20 cellular contexts compared by ENCODE assay signal in genomic region chr11:104222464-104222863, GRCh38. TPM values are rescaled to one million over a fixed set of nuclear protein-coding genes. Genes with fewer than 3 reads are reported as not detected.
DNase-seq lines count a peak whose midpoint lies in the region; TF ChIP-seq lines count a peak whose summit lies in the region.
"Had no signal": no experiment of that assay in that cellular context is flagged by ENCODE, and none has a peak within 500 bp of the region (broad histone marks: within the 10 kb centered on the region; RNA-seq: fewer than 3 reads in every experiment).

No MANE protein-coding gene starts in this region.

- H3K79me2 ChIP-seq in OCI-LY1 (ENCODE audit: insufficient read depth, low read length), result no peaks in the 10 kb centered on the region

- H3K9ac ChIP-seq in OCI-LY1 (ENCODE audit: low read length), result no peak overlapping the region
- H3K9ac ChIP-seq: GM23248 had no signal

- H3K36me3 Mint-ChIP-seq in activated naive CD4-positive, alpha-beta T cell treated with anti-CD3 and anti-CD28 coated beads for 36 hours (ENCODE audit: low read depth), result no peaks in the 10 kb centered on the region
- H3K36me3 Mint-ChIP-seq: T-cell had no signal

- no peaks in the 10 kb centered on the region for H3K9me3 ChIP-seq in OCI-LY1 (ENCODE audit: low read length)
- H3K9me3 ChIP-seq in effector memory CD4-positive, alpha-beta T cell (ENCODE audit: control insufficient read depth, low read length), result no peaks in the 10 kb centered on the region
- H3K9me3 ChIP-seq: SJSA1 had no signal

- H4K20me1 ChIP-seq in OCI-LY1 (ENCODE audit: insufficient read depth, low read length), result no peaks in the 10 kb centered on the region

- peaks cover 2% of the 10 kb centered on the region for H3K9me3 Mint-ChIP-seq in activated naive CD4-positive, alpha-beta T cell treated with anti-CD3 and anti-CD28 coated beads for 36 hours

- no peaks in the 10 kb centered on the region for H3K27me3 Mint-ChIP-seq in activated naive CD4-positive, alpha-beta T cell treated with anti-CD3 and anti-CD28 coated beads for 36 hours (ENCODE audit: low read depth)
- H3K27me3 Mint-ChIP-seq: T-cell had no signal

- no peaks in the 10 kb centered on the region for H3K36me3 ChIP-seq in OCI-LY1 (ENCODE audit: insufficient read depth, low read length)
- H3K36me3 ChIP-seq in effector memory CD4-positive, alpha-beta T cell (ENCODE audit: control insufficient read depth, insufficient read depth, low read length), result no peaks in the 10 kb centered on the region
- H3K36me3 ChIP-seq: SJSA1 had no signal

- H3F3A ChIP-seq in OCI-LY1 (ENCODE audit: insufficient read depth, low read length), result no peaks in the 10 kb centered on the region

- intact Hi-C loops in activated naive CD4-positive, alpha-beta T cell treated with anti-CD3 and anti-CD28 coated beads for 36 hours (cut with micrococcal nuclease), result no loop called here

- no peak overlapping the region for H3K4me3 Mint-ChIP-seq in activated naive CD4-positive, alpha-beta T cell treated with anti-CD3 and anti-CD28 coated beads for 36 hours
- H3K4me3 Mint-ChIP-seq: T-cell had no signal

- no peaks in the 10 kb centered on the region for H3K4me1 Mint-ChIP-seq in activated naive CD4-positive, alpha-beta T cell treated with anti-CD3 and anti-CD28 coated beads for 36 hours (ENCODE audit: low read depth)
- H3K4me1 Mint-ChIP-seq: T-cell had no signal

- H3K27me3 ChIP-seq in OCI-LY1 (ENCODE audit: insufficient read depth, low read length), result no peaks in the 10 kb centered on the region
- no peaks in the 10 kb centered on the region for H3K27me3 ChIP-seq in effector memory CD4-positive, alpha-beta T cell (replicated peaks; ENCODE audit: control insufficient read depth, insufficient read depth, low read length, poor library complexity, severe bottlenecking)
- H3K27me3 ChIP-seq: SJSA1 had no signal

- peaks cover 15% of the 10 kb centered on the region for H3K4me1 ChIP-seq in OCI-LY1 (ENCODE audit: insufficient read depth, low read length, severe bottlenecking)
- H3K4me1 ChIP-seq in effector memory CD4-positive, alpha-beta T cell (ENCODE audit: control insufficient read depth, insufficient read depth, low read length, poor library complexity, severe bottlenecking), result no peaks in the 10 kb centered on the region
- H3K4me1 ChIP-seq: SJSA1 had no signal

- H3K27ac ChIP-seq in OCI-LY1 (ENCODE audit: low read depth, low read length, poor library complexity, severe bottlenecking), result no peak overlapping the region
- H3K27ac ChIP-seq in effector memory CD4-positive, alpha-beta T cell (ENCODE audit: insufficient read depth, low read length, poor library complexity, severe bottlenecking), result no peak overlapping the region
- H3K27ac ChIP-seq: GM23248, SJSA1 had no signal

- CTCF ChIA-PET in activated naive CD4-positive, alpha-beta T cell treated with anti-CD3 and anti-CD28 coated beads for 36 hours (lab: Charles Lee), result no interaction called here

- no peak overlapping the region for H3K4me2 ChIP-seq in OCI-LY1 (ENCODE audit: low read length)

- no peaks in the 10 kb centered on the region for H3K9me2 ChIP-seq in OCI-LY1 (ENCODE audit: low read depth, low read length)

- DNase-seq in GM12865 (ENCODE audit: low read depth) (peak; percentile 1), HT1080 (ENCODE audit: low read depth) (peak; percentile 1), germinal center (ENCODE audit: low spot score) (peak; percentile 5), OCI-M1 (lab: John Stamatoyannopoulos, UW) (no peak)
- no peak for DNase-seq in activated naive CD4-positive, alpha-beta T cell treated with anti-CD3 and anti-CD28 coated beads for 36 hours
- DNase-seq in effector memory CD4-positive, alpha-beta T cell, result no peak
- DNase-seq: DND-41, GDM1, GM23248, HCEC 1CT, MV-4-11, NCI-H1436, NCI-H2029, NCI-H2171, NCI-H510A, NCI-H774, T-cell, T-helper 9 cell had no signal

- H3K27ac Mint-ChIP-seq in activated naive CD4-positive, alpha-beta T cell treated with anti-CD3 and anti-CD28 coated beads for 36 hours, result no peak overlapping the region
- H3K27ac Mint-ChIP-seq: T-cell had no signal

- H3K4me3 ChIP-seq in GM12865 (ENCODE audit: low read depth, low read length) (no peak overlapping the region), OCI-LY1 (ENCODE audit: low read depth, low read length, poor library complexity, severe bottlenecking) (no peak overlapping the region)
- no peak overlapping the region for H3K4me3 ChIP-seq in effector memory CD4-positive, alpha-beta T cell (ENCODE audit: insufficient read depth, low read depth, low read length, poor library complexity, severe bottlenecking)
- H3K4me3 ChIP-seq: GM23248, SJSA1 had no signal

- 0 out of 2 replicates have a peak overlapping the region, but pooled peaks have one; percentile 23 for H2AFZ ChIP-seq in OCI-LY1 (ENCODE audit: low read length)
- H2AFZ ChIP-seq: GM23248 had no signal

- TF ChIP-seq CTCF in GM12865 (IDR thresholded peaks at IDR 0.05; ENCODE audit: insufficient read depth, low read depth, low read length, missing control alignments) (no peak), OCI-LY1 (IDR thresholded peaks at IDR 0.05; ENCODE audit: low read length) (peak; percentile 28; the same call in 1 of the 2 replicates)

RNA-seq across cellular contexts. Expression of gene PDGFD, which starts 58.5 kb away (rescaled TPM):
- not detected in 2 replicates for total RNA-seq in HT1080 (2014; rRNA removed; shearing (Covaris generic))
- polyA plus RNA-seq in HT1080 (2015; cell fraction: cytosol; rRNA removed), result not detected in 2 replicates
- polyA plus RNA-seq in HT1080 (2015; cell fraction: nucleus; rRNA removed), result not detected in 2 replicates
- not detected for total RNA-seq in activated naive CD4-positive, alpha-beta T cell treated with anti-CD3 and anti-CD28 coated beads for 36 hours

Comparison
In these comparisons a context has a peak if more than half of its experiments do, and no peak if none do; other contexts are left out.
1. DNase-seq: peak in GM12865 (single experiment), HT1080 (single experiment) and germinal center (single experiment); none in activated naive CD4-positive, alpha-beta T cell treated with anti-CD3 and anti-CD28 coated beads for 36 hours (single experiment), OCI-M1 (single experiment) and effector memory CD4-positive, alpha-beta T cell (0 of 3).